15 cellular contexts compared by ENCODE assay signal in genomic region chr10:17109475-17110207, GRCh38. TPM values are rescaled to one million over a fixed set of nuclear protein-coding genes. Genes with fewer than 3 reads are reported as not detected.
A peak's percentile ranks its signal among the peaks of the same experiment; 100 is the strongest.
DNase-seq lines count a peak whose midpoint lies in the region; ATAC-seq and TF ChIP-seq lines count a peak whose summit lies in the region.
"Had no signal": no experiment of that assay in that cellular context is flagged by ENCODE, and none has a peak within 500 bp of the region (broad histone marks: within the 10 kb centered on the region; RNA-seq: fewer than 3 reads in every experiment).

No MANE protein-coding gene starts in this region.

- no peak overlapping the region for H2BK5ac ChIP-seq in mesenchymal stem cell (ENCODE audit: low read depth, low read length, poor library complexity, severe bottlenecking)

- H3K4ac ChIP-seq in mesenchymal stem cell (ENCODE audit: low read depth in 1 of 2, low read length in 2 of 2) = no peak overlapping the region

- no peak overlapping the region for H2BK12ac ChIP-seq in mesenchymal stem cell (ENCODE audit: low read length in 2 of 2)

- H3K18ac ChIP-seq in mesenchymal stem cell (ENCODE audit: low read depth in 1 of 2, low read length in 2 of 2) = no peak overlapping the region

- H3K27me3 Mint-ChIP-seq in activated CD4-positive, alpha-beta T cell treated with anti-CD3 and anti-CD28 coated beads for 36 hours = no peaks in the 10 kb centered on the region
- H3K27me3 Mint-ChIP-seq: activated naive CD8-positive, alpha-beta T cell; B cell had no signal

- WGBS in mesenchymal stem cell = 75% methylated on average over 2 of the region's 3 CpGs

- ATAC-seq in activated CD4-positive, alpha-beta T cell treated with anti-CD3 and anti-CD28 coated beads for 36 hours = peak; percentile 93
- ATAC-seq in left ventricle myocardium superior = no peak

- H3K4me3 ChIP-seq in astrocyte of the spinal cord (ENCODE audit: low read depth, low read length) (no peak overlapping the region), mesenchymal stem cell (ENCODE audit: insufficient read depth in 1 of 2, low read depth in 1 of 2, low read length in 2 of 2) (no peak overlapping the region)
- H3K4me3 ChIP-seq: PC-9, thoracic aorta had no signal

- no peak overlapping the region for H3K4me3 Mint-ChIP-seq in activated CD4-positive, alpha-beta T cell treated with anti-CD3 and anti-CD28 coated beads for 36 hours
- H3K4me3 Mint-ChIP-seq: activated naive CD8-positive, alpha-beta T cell; B cell had no signal

- DNase-seq in activated CD4-positive, alpha-beta T cell treated with anti-CD3 and anti-CD28 coated beads for 36 hours = peak; percentile 31
- DNase-seq in activated CD4-positive, alpha-beta T cell treated with anti-CD3 and anti-CD28 coated beads, Interleukin-2, amount 50 U/mL, for 1 hour = no peak
- DNase-seq in HT1080 (ENCODE audit: low read depth) (peak; percentile 87), astrocyte of the spinal cord (ENCODE audit: low read depth, low spot score) (peak; percentile 82), mesenchymal stem cell (peak; percentile 54), C1 segment of cervical spinal cord (lab: John Stamatoyannopoulos, UW) (no peak), left ventricle myocardium superior (no peak), NCI-H1105 treated with DMSO at 0.1 percent for 48 hours (lab: John Stamatoyannopoulos, UW) (no peak)
- DNase-seq: NCI-H187, PC-9 had no signal

- no peak overlapping the region for H4K8ac ChIP-seq in mesenchymal stem cell (ENCODE audit: low read length)

- CTCF ChIA-PET in activated CD4-positive, alpha-beta T cell treated with anti-CD3 and anti-CD28 coated beads for 36 hours (lab: Charles Lee) = no interaction called here

- H3K27me3 ChIP-seq in mesenchymal stem cell (ENCODE audit: control insufficient read depth in 1 of 2, insufficient read depth in 1 of 2, low read length in 2 of 2) = no peaks in the 10 kb centered on the region
- H3K27me3 ChIP-seq: neutrophil had no signal

- in situ Hi-C loops in astrocyte of the spinal cord (cut with HindIII; ENCODE audit: low sequenced_read_pairs) = no loop called here

- H2AFZ ChIP-seq in mesenchymal stem cell (ENCODE audit: low read depth, low read length) = no peak overlapping the region
- H2AFZ ChIP-seq: PC-9 had no signal

- H3K36me3 Mint-ChIP-seq in activated CD4-positive, alpha-beta T cell treated with anti-CD3 and anti-CD28 coated beads for 36 hours (ENCODE audit: low read depth) = no peaks in the 10 kb centered on the region

- H2BK15ac ChIP-seq in mesenchymal stem cell (ENCODE audit: low read depth, poor library complexity, severe bottlenecking) = no peak overlapping the region

- H3K36me3 ChIP-seq in mesenchymal stem cell (ENCODE audit: control insufficient read depth in 1 of 2, insufficient read depth in 2 of 2, low read depth in 1 of 2, low read length in 2 of 2) = no peaks in the 10 kb centered on the region
- H3K36me3 ChIP-seq: neutrophil, thoracic aorta had no signal

- no peak overlapping the region for H3K4me2 ChIP-seq in mesenchymal stem cell (ENCODE audit: low read length, poor library complexity, severe bottlenecking)
- H3K4me2 ChIP-seq: PC-9 had no signal

- H3K9ac ChIP-seq in mesenchymal stem cell (ENCODE audit: low read length) = no peak overlapping the region

- no peaks in the 10 kb centered on the region for H3K79me1 ChIP-seq in mesenchymal stem cell (replicated peaks; ENCODE audit: low read length, poor library complexity, severe bottlenecking)

- H3K4me1 Mint-ChIP-seq in activated CD4-positive, alpha-beta T cell treated with anti-CD3 and anti-CD28 coated beads for 36 hours = peaks cover 7% of the 10 kb centered on the region
- H3K4me1 Mint-ChIP-seq: B cell had no signal

- TF ChIP-seq CTCF in astrocyte of the spinal cord (IDR thresholded peaks at IDR 0.05; ENCODE audit: low read depth, low read length) = no peak

- POLR2A ChIA-PET in activated CD4-positive, alpha-beta T cell treated with anti-CD3 and anti-CD28 coated beads for 36 hours (lab: Charles Lee) = no interaction called here

- no peak overlapping the region for H3K23ac ChIP-seq in mesenchymal stem cell (ENCODE audit: low read length in 2 of 2)

- H3K4me1 ChIP-seq in mesenchymal stem cell (ENCODE audit: control insufficient read depth, insufficient read depth, low read depth, low read length) = peaks cover 2% of the 10 kb centered on the region

- no peak overlapping the region for H4K91ac ChIP-seq in mesenchymal stem cell (ENCODE audit: low read length)

- no peak overlapping the region for H2BK120ac ChIP-seq in mesenchymal stem cell (ENCODE audit: low read depth, low read length)

- H3K27ac Mint-ChIP-seq in activated CD4-positive, alpha-beta T cell treated with anti-CD3 and anti-CD28 coated beads for 36 hours = no peak overlapping the region
- H3K27ac Mint-ChIP-seq: activated naive CD8-positive, alpha-beta T cell; B cell had no signal

- no peak overlapping the region for H3K27ac ChIP-seq in mesenchymal stem cell (ENCODE audit: low read length, poor library complexity, severe bottlenecking)
- H3K27ac ChIP-seq: neutrophil, PC-9, thoracic aorta, VCaP had no signal

- H3K9me3 ChIP-seq in mesenchymal stem cell (ENCODE audit: control insufficient read depth, low read length) = no peaks in the 10 kb centered on the region
- H3K9me3 ChIP-seq: neutrophil, thoracic aorta had no signal

- H3K14ac ChIP-seq in mesenchymal stem cell (ENCODE audit: low read length in 2 of 2) = peak overlapping the region in 1 of 2 experiments; percentile 79

- H2AK5ac ChIP-seq in mesenchymal stem cell (ENCODE audit: low read length, severe bottlenecking) = no peak overlapping the region

- no peaks in the 10 kb centered on the region for H3K9me3 Mint-ChIP-seq in activated CD4-positive, alpha-beta T cell treated with anti-CD3 and anti-CD28 coated beads for 36 hours (ENCODE audit: low read depth)

- intact Hi-C loops in activated CD4-positive, alpha-beta T cell treated with anti-CD3 and anti-CD28 coated beads for 36 hours (cut with DNase I, micrococcal nuclease) = no loop called here
- intact Hi-C loops in left ventricle myocardium superior (cut with micrococcal nuclease) = no loop called here

RNA-seq across cellular contexts. Expression of gene CUBN, which starts 20.0 kb away (rescaled TPM):
- under 1 TPM; 0.25 to 0.43 TPM for total RNA-seq in activated CD4-positive, alpha-beta T cell treated with anti-CD3 and anti-CD28 coated beads for 36 hours
- total RNA-seq in HT1080 (2014; rRNA removed; shearing (Covaris generic)) = 0.90 and 1.3 TPM in 2 replicates
- polyA plus RNA-seq in HT1080 (2015; cell fraction: cytosol; rRNA removed) = 0.37 and 1.5 TPM in 2 replicates
- polyA plus RNA-seq in HT1080 (2015; cell fraction: nucleus; rRNA removed) = 0.70 and 2.0 TPM in 2 replicates
- polyA plus RNA-seq in mesenchymal stem cell (2013, experiment 1 of 2) = 1.2 TPM
- polyA plus RNA-seq in mesenchymal stem cell (2013, experiment 2 of 2) = 0.86 TPM
- 0.77 TPM for total RNA-seq in left ventricle myocardium superior

Comparison
In these comparisons a context has a peak if more than half of its experiments do, and no peak if none do; other contexts are left out.
1. DNase-seq: peak in activated CD4-positive, alpha-beta T cell treated with anti-CD3 and anti-CD28 coated beads for 36 hours (single experiment), HT1080 (single experiment), astrocyte of the spinal cord (single experiment) and mesenchymal stem cell (single experiment); none in activated CD4-positive, alpha-beta T cell treated with anti-CD3 and anti-CD28 coated beads, Interleukin-2, amount 50 U/mL, for 1 hour (single experiment), C1 segment of cervical spinal cord (0 of 14), left ventricle myocardium superior (single experiment) and NCI-H1105 treated with DMSO at 0.1 percent for 48 hours (single experiment).